10 cellular contexts compared by ENCODE assay signal in genomic region chr2:28665041-28665704, GRCh38.
A peak's percentile ranks its signal among the peaks of the same experiment; 100 is the strongest.
DNase-seq lines count a peak whose midpoint lies in the region; ATAC-seq and TF ChIP-seq lines count a peak whose summit lies in the region.
"Had no signal": no experiment of that assay in that cellular context is flagged by ENCODE, and none has a peak within 500 bp of the region (broad histone marks: within the 10 kb centered on the region; RNA-seq: fewer than 3 reads in every experiment).

No MANE protein-coding gene starts in this region.

- no TSS peak for BruUV-seq in Calu3 (replicated peaks; lab: Mats Ljungman, UMichigan)

- no peak overlapping the region for H3K4me3 Mint-ChIP-seq in Calu3 (ENCODE audit: low read depth, unreplicated experiment)
- H3K4me3 Mint-ChIP-seq: stimulated activated naive CD8-positive, alpha-beta T cell treated with anti-CD3 and anti-CD28 coated beads, Interleukin-15, Interleukin-2, amounts not matched to agents 100 ng/mL and 50 ng/mL, for 24 hours had no signal

- ATAC-seq in GM18861 (IDR thresholded peaks at IDR 0.05; ENCODE audit: unreplicated experiment) = no peak

- DNase-seq in NCI-H2081 (lab: John Stamatoyannopoulos, UW) = peak; percentile 27 to 45
- DNase-seq in NCI-H2081 treated with DMSO at 0.1 percent for 48 hours (lab: John Stamatoyannopoulos, UW) = no peak
- peak; percentile 95 for DNase-seq in coronary artery (ENCODE audit: low spot score)
- DNase-seq in ureter (ENCODE audit: low spot score) = peak; percentile 74
- DNase-seq in Calu3 = no peak
- DNase-seq in activated CD4-positive, alpha-beta T cell treated with anti-CD3 and anti-CD28 coated beads, Interleukin-2, amount 50 U/mL, for 48 hours = no peak

- no peak overlapping the region for H3K27ac Mint-ChIP-seq in Calu3 (ENCODE audit: unreplicated experiment)
- H3K27ac Mint-ChIP-seq: stimulated activated naive CD8-positive, alpha-beta T cell treated with anti-CD3 and anti-CD28 coated beads, Interleukin-15, Interleukin-2, amounts not matched to agents 100 ng/mL and 50 ng/mL, for 24 hours had no signal

- H3K36me3 Mint-ChIP-seq in Calu3 (ENCODE audit: insufficient read depth, unreplicated experiment) = peaks cover 7% of the 10 kb centered on the region

- no peaks in the 10 kb centered on the region for H3K27me3 ChIP-seq in mucosa of stomach (ENCODE audit: control insufficient read depth, insufficient read depth, low read length)

- TF ChIP-seq CTCF in coronary artery (IDR thresholded peaks at IDR 0.05) (no peak), Calu3 (IDR thresholded peaks at IDR 0.05; ENCODE audit: unreplicated experiment) (no peak)

- H3K4me3 ChIP-seq in coronary artery (peak overlapping the region; percentile 49), mucosa of stomach (ENCODE audit: low read length) (no peak overlapping the region)
- H3K4me3 ChIP-seq: A549 had no signal

- H3K4me1 Mint-ChIP-seq in Calu3 (ENCODE audit: low read depth, unreplicated experiment) = peaks cover 40% of the 10 kb centered on the region

- no peaks in the 10 kb centered on the region for H3K9me3 Mint-ChIP-seq in Calu3 (ENCODE audit: low read depth, unreplicated experiment)
- H3K9me3 Mint-ChIP-seq: stimulated activated naive CD8-positive, alpha-beta T cell treated with anti-CD3 and anti-CD28 coated beads, Interleukin-15, Interleukin-2, amounts not matched to agents 100 ng/mL and 50 ng/mL, for 24 hours had no signal

- CTCF ChIA-PET in Calu3 (lab: Charles Lee) = no interaction called here

- H3K9ac ChIP-seq in mucosa of stomach (ENCODE audit: low read length) = peak overlapping the region; percentile 54

- no peaks in the 10 kb centered on the region for H3K36me3 ChIP-seq in mucosa of stomach (ENCODE audit: control insufficient read depth, insufficient read depth, low read length)

- no peaks in the 10 kb centered on the region for H3K9me3 ChIP-seq in mucosa of stomach (ENCODE audit: control insufficient read depth, low read length)
- H3K9me3 ChIP-seq: A549 had no signal

- H3K27me3 Mint-ChIP-seq in Calu3 (ENCODE audit: unreplicated experiment) = peaks cover 3% of the 10 kb centered on the region
- H3K27me3 Mint-ChIP-seq: stimulated activated naive CD8-positive, alpha-beta T cell treated with anti-CD3 and anti-CD28 coated beads, Interleukin-15, Interleukin-2, amounts not matched to agents 100 ng/mL and 50 ng/mL, for 24 hours had no signal

- peak overlapping the region; percentile 79 to 93 for H3K27ac ChIP-seq in coronary artery

- intact Hi-C loops in Calu3 (cut with micrococcal nuclease; ENCODE audit: unreplicated experiment) = no loop called here

- H3K4me1 ChIP-seq in mucosa of stomach (ENCODE audit: control insufficient read depth, insufficient read depth, low read length) = peaks cover 54% of the 10 kb centered on the region

Comparison
In these comparisons a context has a peak if more than half of its experiments do, and no peak if none do; other contexts are left out.
1. DNase-seq: peak in NCI-H2081 (2 of 2), coronary artery (single experiment) and ureter (single experiment); none in NCI-H2081 treated with DMSO at 0.1 percent for 48 hours (single experiment), Calu3 (single experiment) and activated CD4-positive, alpha-beta T cell treated with anti-CD3 and anti-CD28 coated beads, Interleukin-2, amount 50 U/mL, for 48 hours (0 of 2).